Comparison of ENCODE assay signal across 1 cellular context in genomic region chr21:33588485-33589335, GRCh38.
TF ChIP-seq lines count a peak whose summit lies in the region.

TSS of gene DONSON (minus strand) at chr21:33588684. CDS start at chr21:33588641, 43 bp downstream.

TF ChIP-seq in HepG2, 621 proteins besides CTCF, POLR2A, EP300 and RAD21 (continued from another document and continues in another):
- TF ChIP-seq ZNF512B (CRISPR knock-in tag; IDR thresholded peaks at IDR 0.05; ENCODE audit: borderline replicate concordance) (no peak), ZNF10 (CRISPR knock-in tag; IDR thresholded peaks at IDR 0.05; ENCODE audit: borderline replicate concordance, low read depth) (no peak), THYN1 (CRISPR knock-in tag; IDR thresholded peaks at IDR 0.05; ENCODE audit: borderline replicate concordance, low read depth) (no peak), NR2F2 (IDR thresholded peaks at IDR 0.05; ENCODE audit: borderline replicate concordance, low read depth) (no peak), CREM (IDR thresholded peaks at IDR 0.05) (no peak; the same call in 1 of the 2 replicates), CREM (CRISPR knock-in tag; IDR thresholded peaks at IDR 0.05) (no peak), ZNF281 (CRISPR knock-in tag; IDR thresholded peaks at IDR 0.05; ENCODE audit: borderline replicate concordance) (no peak), ZNF121 (CRISPR knock-in tag; IDR thresholded peaks at IDR 0.05) (no peak), THAP9 (CRISPR knock-in tag; IDR thresholded peaks at IDR 0.05; ENCODE audit: borderline replicate concordance) (0 out of 2 replicates have a peak, but pooled peaks have one; percentile 34), NR1H2 (CRISPR knock-in tag; IDR thresholded peaks at IDR 0.05; ENCODE audit: borderline replicate concordance, low read depth) (no peak), NFYC (CRISPR knock-in tag; IDR thresholded peaks at IDR 0.05) (no peak), ZNF34 (CRISPR knock-in tag; IDR thresholded peaks at IDR 0.05; ENCODE audit: borderline replicate concordance) (no peak), ATF3 (CRISPR knock-in tag; IDR thresholded peaks at IDR 0.05) (no peak), ZNF431 (CRISPR knock-in tag; IDR thresholded peaks at IDR 0.05; ENCODE audit: borderline replicate concordance, low read depth) (peak; percentile 33; the same call in 1 of the 2 replicates), CBX1 (IDR thresholded peaks at IDR 0.05; ENCODE audit: low read depth) (peak; percentile 27), SRSF1 (optimal IDR thresholded peaks at IDR 0.05; ENCODE audit: low read depth, low read length) (peak; percentile 58), SIN3B (IDR thresholded peaks at IDR 0.05; ENCODE audit: low read length) (no peak), FOSL1 (CRISPR knock-in tag; IDR thresholded peaks at IDR 0.05; ENCODE audit: borderline replicate concordance) (0 out of 2 replicates have a peak, but pooled peaks have one; percentile 7), PBX3 (CRISPR knock-in tag; IDR thresholded peaks at IDR 0.05; ENCODE audit: borderline replicate concordance) (peak; percentile 57; the same call in 1 of the 2 replicates), HOXD1 (CRISPR knock-in tag; IDR thresholded peaks at IDR 0.05) (peak; percentile 61; the same call in 1 of the 2 replicates), ZNF816 (CRISPR knock-in tag; IDR thresholded peaks at IDR 0.05; ENCODE audit: borderline replicate concordance) (no peak), HCFC1 (IDR thresholded peaks at IDR 0.05; ENCODE audit: low read depth, low read length) (no peak), KDM2A (CRISPR knock-in tag; IDR thresholded peaks at IDR 0.05; ENCODE audit: borderline replicate concordance, low read depth) (peak; percentile 97), FOXM1 (CRISPR knock-in tag; IDR thresholded peaks at IDR 0.05) (no peak), PAF1 (CRISPR knock-in tag; IDR thresholded peaks at IDR 0.05) (no peak), ZFP36L2 (CRISPR knock-in tag; IDR thresholded peaks at IDR 0.05) (no peak), HNRNPH1 (optimal IDR thresholded peaks at IDR 0.05; ENCODE audit: low read depth, low read length) (no peak), FOXP4 (CRISPR knock-in tag; IDR thresholded peaks at IDR 0.05) (peak; percentile 57), ZNF367 (CRISPR knock-in tag; IDR thresholded peaks at IDR 0.05; ENCODE audit: borderline replicate concordance) (no peak)
- TF ChIP-seq, protein P1, sequence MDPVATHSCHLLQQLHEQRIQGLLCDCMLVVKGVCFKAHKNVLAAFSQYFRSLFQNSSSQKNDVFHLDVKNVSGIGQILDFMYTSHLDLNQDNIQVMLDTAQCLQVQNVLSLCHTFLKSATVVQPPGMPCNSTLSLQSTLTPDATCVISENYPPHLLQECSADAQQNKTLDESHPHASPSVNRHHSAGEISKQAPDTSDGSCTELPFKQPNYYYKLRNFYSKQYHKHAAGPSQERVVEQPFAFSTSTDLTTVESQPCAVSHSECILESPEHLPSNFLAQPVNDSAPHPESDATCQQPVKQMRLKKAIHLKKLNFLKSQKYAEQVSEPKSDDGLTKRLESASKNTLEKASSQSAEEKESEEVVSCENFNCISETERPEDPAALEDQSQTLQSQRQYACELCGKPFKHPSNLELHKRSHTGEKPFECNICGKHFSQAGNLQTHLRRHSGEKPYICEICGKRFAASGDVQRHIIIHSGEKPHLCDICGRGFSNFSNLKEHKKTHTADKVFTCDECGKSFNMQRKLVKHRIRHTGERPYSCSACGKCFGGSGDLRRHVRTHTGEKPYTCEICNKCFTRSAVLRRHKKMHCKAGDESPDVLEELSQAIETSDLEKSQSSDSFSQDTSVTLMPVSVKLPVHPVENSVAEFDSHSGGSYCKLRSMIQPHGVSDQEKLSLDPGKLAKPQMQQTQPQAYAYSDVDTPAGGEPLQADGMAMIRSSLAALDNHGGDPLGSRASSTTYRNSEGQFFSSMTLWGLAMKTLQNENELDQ (CRISPR knock-in tag; IDR thresholded peaks at IDR 0.05; ENCODE audit: borderline replicate concordance), result no peak
- TF ChIP-seq, protein P2, sequence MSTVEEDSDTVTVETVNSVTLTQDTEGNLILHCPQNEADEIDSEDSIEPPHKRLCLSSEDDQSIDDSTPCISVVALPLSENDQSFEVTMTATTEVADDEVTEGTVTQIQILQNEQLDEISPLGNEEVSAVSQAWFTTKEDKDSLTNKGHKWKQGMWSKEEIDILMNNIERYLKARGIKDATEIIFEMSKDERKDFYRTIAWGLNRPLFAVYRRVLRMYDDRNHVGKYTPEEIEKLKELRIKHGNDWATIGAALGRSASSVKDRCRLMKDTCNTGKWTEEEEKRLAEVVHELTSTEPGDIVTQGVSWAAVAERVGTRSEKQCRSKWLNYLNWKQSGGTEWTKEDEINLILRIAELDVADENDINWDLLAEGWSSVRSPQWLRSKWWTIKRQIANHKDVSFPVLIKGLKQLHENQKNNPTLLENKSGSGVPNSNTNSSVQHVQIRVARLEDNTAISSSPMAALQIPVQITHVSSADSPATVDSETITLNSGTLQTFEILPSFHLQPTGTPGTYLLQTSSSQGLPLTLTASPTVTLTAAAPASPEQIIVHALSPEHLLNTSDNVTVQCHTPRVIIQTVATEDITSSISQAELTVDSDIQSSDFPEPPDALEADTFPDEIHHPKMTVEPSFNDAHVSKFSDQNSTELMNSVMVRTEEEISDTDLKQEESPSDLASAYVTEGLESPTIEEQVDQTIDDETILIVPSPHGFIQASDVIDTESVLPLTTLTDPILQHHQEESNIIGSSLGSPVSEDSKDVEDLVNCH (CRISPR knock-in tag; IDR thresholded peaks at IDR 0.05), result no peak
- TF ChIP-seq, protein P3, sequence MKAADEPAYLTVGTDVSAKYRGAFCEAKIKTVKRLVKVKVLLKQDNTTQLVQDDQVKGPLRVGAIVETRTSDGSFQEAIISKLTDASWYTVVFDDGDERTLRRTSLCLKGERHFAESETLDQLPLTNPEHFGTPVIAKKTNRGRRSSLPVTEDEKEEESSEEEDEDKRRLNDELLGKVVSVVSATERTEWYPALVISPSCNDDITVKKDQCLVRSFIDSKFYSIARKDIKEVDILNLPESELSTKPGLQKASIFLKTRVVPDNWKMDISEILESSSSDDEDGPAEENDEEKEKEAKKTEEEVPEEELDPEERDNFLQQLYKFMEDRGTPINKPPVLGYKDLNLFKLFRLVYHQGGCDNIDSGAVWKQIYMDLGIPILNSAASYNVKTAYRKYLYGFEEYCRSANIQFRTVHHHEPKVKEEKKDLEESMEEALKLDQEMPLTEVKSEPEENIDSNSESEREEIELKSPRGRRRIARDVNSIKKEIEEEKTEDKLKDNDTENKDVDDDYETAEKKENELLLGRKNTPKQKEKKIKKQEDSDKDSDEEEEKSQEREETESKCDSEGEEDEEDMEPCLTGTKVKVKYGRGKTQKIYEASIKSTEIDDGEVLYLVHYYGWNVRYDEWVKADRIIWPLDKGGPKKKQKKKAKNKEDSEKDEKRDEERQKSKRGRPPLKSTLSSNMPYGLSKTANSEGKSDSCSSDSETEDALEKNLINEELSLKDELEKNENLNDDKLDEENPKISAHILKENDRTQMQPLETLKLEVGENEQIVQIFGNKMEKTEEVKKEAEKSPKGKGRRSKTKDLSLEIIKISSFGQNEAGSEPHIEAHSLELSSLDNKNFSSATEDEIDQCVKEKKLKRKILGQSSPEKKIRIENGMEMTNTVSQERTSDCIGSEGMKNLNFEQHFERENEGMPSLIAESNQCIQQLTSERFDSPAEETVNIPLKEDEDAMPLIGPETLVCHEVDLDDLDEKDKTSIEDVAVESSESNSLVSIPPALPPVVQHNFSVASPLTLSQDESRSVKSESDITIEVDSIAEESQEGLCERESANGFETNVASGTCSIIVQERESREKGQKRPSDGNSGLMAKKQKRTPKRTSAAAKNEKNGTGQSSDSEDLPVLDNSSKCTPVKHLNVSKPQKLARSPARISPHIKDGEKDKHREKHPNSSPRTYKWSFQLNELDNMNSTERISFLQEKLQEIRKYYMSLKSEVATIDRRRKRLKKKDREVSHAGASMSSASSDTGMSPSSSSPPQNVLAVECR (CRISPR knock-in tag; IDR thresholded peaks at IDR 0.05; ENCODE audit: borderline replicate concordance), result peak; percentile 47; the same call in 1 of the 2 replicates
